ENCODE assay signal across 22 cellular contexts in the genomic region with DNA sequence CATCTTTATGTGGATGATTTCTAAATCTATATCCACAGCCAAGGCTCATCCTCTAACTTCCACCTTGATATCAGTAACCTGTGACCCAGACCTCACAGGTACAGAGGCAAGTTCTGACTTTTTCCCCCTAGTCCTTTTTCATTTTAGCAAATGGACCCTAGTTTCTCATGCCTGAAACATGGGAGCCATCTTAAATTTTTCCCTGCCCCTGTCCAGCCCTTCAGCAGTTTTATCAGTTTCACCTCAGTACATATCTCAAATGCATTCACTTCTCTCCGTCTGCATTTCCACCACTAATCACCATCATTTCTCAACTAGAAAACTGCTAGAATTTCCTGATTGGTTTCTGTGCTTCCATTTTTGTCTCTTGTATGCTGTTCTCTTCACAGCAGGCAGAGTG.
DNase-seq lines count a peak whose midpoint lies in the region; ATAC-seq, FAIRE-seq and TF ChIP-seq lines count a peak whose summit lies in the region.
"Had no signal": no experiment of that assay in that cellular context is flagged by ENCODE, and none has a peak within 500 bp of the region (broad histone marks: within the 10 kb centered on the region; RNA-seq: fewer than 3 reads in every experiment).

No MANE protein-coding gene starts in this region.

- no peaks in the 10 kb centered on the region for H3K9me2 ChIP-seq in HCT116 (ENCODE audit: insufficient read depth)

- H3K27me3 ChIP-seq in HCT116 (ENCODE audit: insufficient read depth, low read length) (no peaks in the 10 kb centered on the region), trophoblast cell (ENCODE audit: insufficient read depth, low read length) (no peaks in the 10 kb centered on the region)
- H3K27me3 ChIP-seq: BLaER1 treated with 17β-estradiol and CSF1 and Interleukin-3, amounts not matched to agents 10 nM and 100 nM had no signal

- H3K9ac ChIP-seq in HCT116 (ENCODE audit: low read length): no peak overlapping the region
- H3K9ac ChIP-seq in trophoblast cell (ENCODE audit: low read length): no peak overlapping the region
- H3K9ac ChIP-seq: BLaER1 treated with 17β-estradiol and CSF1 and Interleukin-3, amounts not matched to agents 10 nM and 100 nM had no signal

- ATAC-seq in A549: no peak
- no peak for ATAC-seq in HCT116
- no peak for ATAC-seq in GM18909 (IDR thresholded peaks at IDR 0.05; ENCODE audit: poor library complexity, unreplicated experiment)
- ATAC-seq in HG02870 (IDR thresholded peaks at IDR 0.05; ENCODE audit: unreplicated experiment): no peak
- ATAC-seq in HG03354 (IDR thresholded peaks at IDR 0.05; ENCODE audit: poor library complexity, severe bottlenecking, unreplicated experiment): no peak
- ATAC-seq: CD8-positive, alpha-beta T cell had no signal

- H2AK5ac ChIP-seq in trophoblast cell (ENCODE audit: low read length): no peak overlapping the region

- CTCF ChIA-PET in A549 (lab: Yijun Ruan, JAX): no interaction called here
- CTCF ChIA-PET in HCT116 (lab: Charles Lee): no interaction called here

- no peak overlapping the region for H3K27ac ChIP-seq in A549
- H3K27ac ChIP-seq in HCT116 (ENCODE audit: low read depth, low read length): no peak overlapping the region
- no peak overlapping the region for H3K27ac ChIP-seq in trophoblast cell (ENCODE audit: low read depth, low read length)
- H3K27ac ChIP-seq: BLaER1 treated with 17β-estradiol and CSF1 and Interleukin-3, amounts not matched to agents 10 nM and 100 nM; C4-2B had no signal

- H3K23ac ChIP-seq in trophoblast cell (ENCODE audit: low read length): no peak overlapping the region

- TF ChIP-seq RAD21 in A549 (conservative IDR thresholded peaks at IDR 0.05 in 1 of 2, IDR thresholded peaks at IDR 0.05 in 1 of 2) (no peak), HCT116 (IDR thresholded peaks at IDR 0.05; ENCODE audit: low read depth) (no peak), Ishikawa (IDR thresholded peaks at IDR 0.05; ENCODE audit: low read depth) (no peak)

- 100% methylated on average over 1 of the region's 1 CpG for WGBS in A549 (ENCODE audit: missing lambda C conversion rate)
- 100% methylated on average over 1 of the region's 1 CpG for WGBS in trophoblast cell (ENCODE audit: extremely low coverage, insufficient coverage, insufficient read length)

- TF ChIP-seq POLR2A in A549 (IDR thresholded peaks at IDR 0.05; ENCODE audit: low read length): no peak
- no peak for TF ChIP-seq POLR2A in HCT116 (IDR thresholded peaks at IDR 0.05; ENCODE audit: borderline replicate concordance, extremely low read depth, insufficient read depth, insufficient read length)

- no peak overlapping the region for H4K12ac ChIP-seq in trophoblast cell (ENCODE audit: low read depth, low read length)

- H3K4me3 ChIP-seq in A549: no peak overlapping the region
- no peak overlapping the region for H3K4me3 ChIP-seq in HCT116 (replicated peaks in 1 of 2; ENCODE audit: low read depth in 1 of 2, low read length in 2 of 2)
- H3K4me3 ChIP-seq in trophoblast cell (ENCODE audit: low read depth, low read length): no peak overlapping the region
- H3K4me3 ChIP-seq: BLaER1 treated with 17β-estradiol and CSF1 and Interleukin-3, amounts not matched to agents 10 nM and 100 nM had no signal

- POLR2A ChIA-PET in A549 (lab: Yijun Ruan, JAX) (no interaction called here), HCT116 (lab: Charles Lee) (no interaction called here)

- intact Hi-C loops in HCT116 (cut with micrococcal nuclease): no loop called here

- no peak overlapping the region for H4K91ac ChIP-seq in trophoblast cell (ENCODE audit: low read depth, low read length)

- H3K79me1 ChIP-seq in trophoblast cell (ENCODE audit: low read length): peaks cover 6% of the 10 kb centered on the region

- H3K4me2 ChIP-seq in A549 (no peak overlapping the region), HCT116 (ENCODE audit: low read length) (no peak overlapping the region), trophoblast cell (ENCODE audit: low read length) (no peak overlapping the region)

- H2BK12ac ChIP-seq in trophoblast cell (ENCODE audit: low read length): no peak overlapping the region

- H3K4me1 ChIP-seq in A549: peaks cover 37% of the 10 kb centered on the region
- peaks cover 7 to 21% of the 10 kb centered on the region in 2 experiments; a peak in 3 of 4 replicates for H3K4me1 ChIP-seq in HCT116 (ENCODE audit: control insufficient read depth in 1 of 2, insufficient read depth in 2 of 2, low read length in 2 of 2)
- H3K4me1 ChIP-seq in trophoblast cell (ENCODE audit: control insufficient read depth in 1 of 2, insufficient read depth in 2 of 2, low read length in 2 of 2): peaks cover 6 to 22% of the 10 kb centered on the region in 2 experiments
- H3K4me1 ChIP-seq: Caco-2 had no signal

- H3K36me3 ChIP-seq in HCT116 (ENCODE audit: control insufficient read depth in 1 of 2, insufficient read depth in 2 of 2, low read length in 2 of 2) (no peaks in the 10 kb centered on the region), trophoblast cell (ENCODE audit: control insufficient read depth in 1 of 2, insufficient read depth in 2 of 2, low read length in 2 of 2) (peaks cover 0 to 7% of the 10 kb centered on the region in 2 experiments)

- no peak overlapping the region for H2BK5ac ChIP-seq in trophoblast cell (ENCODE audit: low read depth, low read length, poor library complexity)

- RAD21 ChIA-PET in HCT116 (lab: Charles Lee; ENCODE audit: low non-redundant PET in 1 of 2, low total read pairs in 2 of 2, uncharacterized antibody in 2 of 2, unreplicated experiment in 2 of 2): no interaction called here

- peak overlapping the region; percentile 1 for H3K4ac ChIP-seq in trophoblast cell (ENCODE audit: low read depth, low read length)

- no peak overlapping the region for H2BK120ac ChIP-seq in trophoblast cell (ENCODE audit: insufficient read depth, low read length, poor library complexity)

- TF ChIP-seq EP300 in A549 (IDR thresholded peaks at IDR 0.05) (no peak), Ishikawa (IDR thresholded peaks at IDR 0.05; ENCODE audit: borderline replicate concordance) (no peak)

- no peak for FAIRE-seq in A549 (lab: Jason Lieb, UNC)
- FAIRE-seq: A204.1, D721Med, G401.6, GM12891 had no signal

- no peaks in the 10 kb centered on the region for H4K20me1 ChIP-seq in HCT116 (ENCODE audit: insufficient read depth)

- no peak for DNase-seq in A549 (ENCODE audit: low read depth in 1 of 2, low spot score in 1 of 2)
- no peak for DNase-seq in HCT116 (ENCODE audit: low read depth, low spot score)
- DNase-seq in trophoblast cell: no peak
- DNase-seq in NCI-H82 treated with DMSO at 0.1 percent for 48 hours (lab: John Stamatoyannopoulos, UW; ENCODE audit: unreplicated experiment): no peak
- DNase-seq: 8988T; AML-193; Caco-2; Calu3; CD4-positive, alpha-beta T cell; CD8-positive, alpha-beta T cell; DMS79 treated with DMSO at 0.1 percent for 48 hours; GF-D8 had no signal

- H3K9me3 ChIP-seq in A549 (no peaks in the 10 kb centered on the region), HCT116 (ENCODE audit: control insufficient read depth in 1 of 2, insufficient read depth in 1 of 2, low read depth in 1 of 2, low read length in 2 of 2) (no peaks in the 10 kb centered on the region), trophoblast cell (ENCODE audit: insufficient read depth, low read depth, low read length) (no peaks in the 10 kb centered on the region)
- H3K9me3 ChIP-seq: Caco-2 had no signal

- H2AFZ ChIP-seq in HCT116 (ENCODE audit: low read depth, low read length, poor library complexity, severe bottlenecking) (no peak overlapping the region), trophoblast cell (ENCODE audit: insufficient read depth, low read length, poor library complexity) (no peak overlapping the region)

- BruUV-seq in HCT116 (replicated peaks; lab: Mats Ljungman, UMichigan): no TSS peak

- TF ChIP-seq CTCF in A549 (IDR thresholded peaks at IDR 0.05): no peak
- no peak for TF ChIP-seq CTCF in HCT116 (IDR thresholded peaks at IDR 0.05 in 2 of 3, conservative IDR thresholded peaks at IDR 0.05 in 1 of 3; ENCODE audit: borderline replicate concordance in 1 of 3, insufficient read depth in 1 of 3, low read depth in 2 of 3, low read length in 2 of 3)

- H3K79me2 ChIP-seq in HCT116 (ENCODE audit: insufficient read depth, low read length) (peaks cover 65% of the 10 kb centered on the region), trophoblast cell (ENCODE audit: control insufficient read depth, insufficient read depth, low read length, poor library complexity) (peaks cover 9% of the 10 kb centered on the region)

- no peak overlapping the region for H4K8ac ChIP-seq in trophoblast cell (ENCODE audit: low read depth, low read length)

- no peak overlapping the region for H3K18ac ChIP-seq in trophoblast cell (ENCODE audit: low read length)

- H3K14ac ChIP-seq in trophoblast cell (ENCODE audit: low read length): no peak overlapping the region

TF ChIP-seq in HCT116, 20 proteins besides CTCF, POLR2A, EP300 and RAD21 (continues in another document):
- TF ChIP-seq EZH2phosphoT487 (IDR thresholded peaks at IDR 0.05; ENCODE audit: borderline replicate concordance): no peak

TF ChIP-seq in Ishikawa, 13 proteins besides CTCF, POLR2A, EP300 and RAD21 (continues in another document):
- TF ChIP-seq CREB1 (IDR thresholded peaks at IDR 0.05; ENCODE audit: low read depth): no peak
- peak; percentile 41; the same call in 1 of the 2 replicates for TF ChIP-seq YY1 (IDR thresholded peaks at IDR 0.05; ENCODE audit: low read depth)
- TF ChIP-seq ZBTB7A (IDR thresholded peaks at IDR 0.05; ENCODE audit: low read depth): no peak
- no peak for TF ChIP-seq TEAD4 (IDR thresholded peaks at IDR 0.05)
- TF ChIP-seq, protein P1, sequence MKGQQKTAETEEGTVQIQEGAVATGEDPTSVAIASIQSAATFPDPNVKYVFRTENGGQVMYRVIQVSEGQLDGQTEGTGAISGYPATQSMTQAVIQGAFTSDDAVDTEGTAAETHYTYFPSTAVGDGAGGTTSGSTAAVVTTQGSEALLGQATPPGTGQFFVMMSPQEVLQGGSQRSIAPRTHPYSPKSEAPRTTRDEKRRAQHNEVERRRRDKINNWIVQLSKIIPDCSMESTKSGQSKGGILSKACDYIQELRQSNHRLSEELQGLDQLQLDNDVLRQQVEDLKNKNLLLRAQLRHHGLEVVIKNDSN (IDR thresholded peaks at IDR 0.05): no peak
- TF ChIP-seq NFIC (IDR thresholded peaks at IDR 0.05): no peak
- no peak for TF ChIP-seq TCF12 (IDR thresholded peaks at IDR 0.05; ENCODE audit: low read depth)
- no peak for TF ChIP-seq TAF1 (IDR thresholded peaks at IDR 0.05; ENCODE audit: low read depth)
- TF ChIP-seq EGR1 (IDR thresholded peaks at IDR 0.05): no peak
- TF ChIP-seq, protein P2, sequence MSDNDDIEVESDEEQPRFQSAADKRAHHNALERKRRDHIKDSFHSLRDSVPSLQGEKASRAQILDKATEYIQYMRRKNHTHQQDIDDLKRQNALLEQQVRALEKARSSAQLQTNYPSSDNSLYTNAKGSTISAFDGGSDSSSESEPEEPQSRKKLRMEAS (IDR thresholded peaks at IDR 0.05): no peak
- no peak for TF ChIP-seq CEBPB (IDR thresholded peaks at IDR 0.05)
- no peak for TF ChIP-seq FOXM1 (IDR thresholded peaks at IDR 0.05; ENCODE audit: borderline replicate concordance, low read depth)
